8 cellular contexts compared by ENCODE assay signal in genomic region chr15:81274932-81275341, GRCh38. TPM values are rescaled to one million over a fixed set of nuclear protein-coding genes. Genes with fewer than 3 reads are reported as not detected.
A peak's percentile ranks its signal among the peaks of the same experiment; 100 is the strongest.
DNase-seq lines count a peak whose midpoint lies in the region; ATAC-seq and TF ChIP-seq lines count a peak whose summit lies in the region.

No MANE protein-coding gene starts in this region.

- peaks cover 24% of the 10 kb centered on the region for H3K9me3 ChIP-seq in endodermal cell (ENCODE audit: control insufficient read depth, low read length)

- H3K36me3 Mint-ChIP-seq in CD14-positive monocyte (peaks cover 3% of the 10 kb centered on the region in 2 donors), endodermal cell (ENCODE audit: low read depth) (no peaks in the 10 kb centered on the region)

- intact Hi-C loops in CD14-positive monocyte (cut with micrococcal nuclease): loop anchor here (2.0 to 5.0 kb wide), 3 partner anchors 47 to 126 kb away; partner anchors contain the start of gene STARD5 (in 1 of the 2)

- no peaks in the 10 kb centered on the region for H3K27me3 Mint-ChIP-seq in CD14-positive monocyte (ENCODE audit: low read depth in 3 of 3)
- H3K27me3 Mint-ChIP-seq in endodermal cell (ENCODE audit: insufficient read depth): peaks cover 5% of the 10 kb centered on the region

- DNase-seq in CD14-positive monocyte (ENCODE audit: low spot score): peak; percentile 81
- DNase-seq in NCI-H82 treated with DMSO at 0.1 percent for 48 hours (lab: John Stamatoyannopoulos, UW; ENCODE audit: unreplicated experiment): peak; percentile 58
- DNase-seq in activated CD8-positive, alpha-beta memory T cell treated with anti-CD3 and anti-CD28 coated beads for 1 hour (ENCODE audit: extremely low read depth in 1 of 2, low read depth in 1 of 2): peak; percentile 71 to 78
- peak; percentile 91 for DNase-seq in endodermal cell
- peak; percentile 74 for DNase-seq in midbrain (lab: John Stamatoyannopoulos, UW)
- DNase-seq in stimulated activated CD8-positive, alpha-beta memory T cell treated with anti-CD3 and anti-CD28 coated beads, Interleukin-4, amount 100 ng/mL, for 4 hours (ENCODE audit: low read depth in 2 of 2, low spot score in 1 of 2): peak; percentile 53 to 80

- H3K4me1 Mint-ChIP-seq in CD14-positive monocyte (peaks cover 6% of the 10 kb centered on the region), endodermal cell (peaks cover 9% of the 10 kb centered on the region)

- WGBS in endodermal cell (ENCODE audit: insufficient coverage in 1 of 2, insufficient read length in 1 of 2), 2 experiments: 8 to 11% methylated on average over 5 to 9 of the region's 9 CpGs

- no peaks in the 10 kb centered on the region for H3K27me3 ChIP-seq in endodermal cell (ENCODE audit: control insufficient read depth, insufficient read depth, low read length, poor library complexity, severe bottlenecking)

- no peak overlapping the region for H3K4me3 Mint-ChIP-seq in CD14-positive monocyte
- no peak overlapping the region for H3K4me3 Mint-ChIP-seq in endodermal cell

- no peaks in the 10 kb centered on the region for H3K36me3 ChIP-seq in endodermal cell (ENCODE audit: control insufficient read depth, insufficient read depth, low read length)

- ATAC-seq in GM19351 (IDR thresholded peaks at IDR 0.05; ENCODE audit: unreplicated experiment): peak; percentile 94
- peak; percentile 89 for ATAC-seq in HG03460 (IDR thresholded peaks at IDR 0.05; ENCODE audit: unreplicated experiment)

- H3K9me3 Mint-ChIP-seq in CD14-positive monocyte (peaks cover 7 to 13% (median 9%) of the 10 kb centered on the region in 7 donors), endodermal cell (peaks cover 22% of the 10 kb centered on the region)

- TF ChIP-seq CTCF in CD14-positive monocyte (IDR thresholded peaks at IDR 0.05) (peak; percentile 71), endodermal cell (conservative IDR thresholded peaks at IDR 0.05) (peak; percentile 88)

- no peak overlapping the region for H3K4me3 ChIP-seq in endodermal cell (ENCODE audit: low read length)

- H3K4me1 ChIP-seq in endodermal cell (ENCODE audit: control insufficient read depth, insufficient read depth, low read length): no peaks in the 10 kb centered on the region

- H3K27ac Mint-ChIP-seq in CD14-positive monocyte (peak overlapping the region in 1 of 7 donors; percentile 17), endodermal cell (peak overlapping the region; percentile 23)

- H3K27ac ChIP-seq in endodermal cell (ENCODE audit: low read depth, low read length): no peak overlapping the region

- H3K9ac ChIP-seq in endodermal cell (ENCODE audit: extremely low read depth, low read length, poor library complexity, severe bottlenecking): no peak overlapping the region

RNA-seq across cellular contexts. Expression of gene STARD5, which starts 49.0 kb away (rescaled TPM):
- polyA plus RNA-seq in CD14-positive monocyte: 1 to 10 TPM; 1.5 to 2.5 TPM
- total RNA-seq in endodermal cell: 1 to 10 TPM; 2.0 to 5.4 TPM
- polyA plus RNA-seq in endodermal cell (2013, experiment 1 of 2): 5.0 TPM
- 5.5 TPM for polyA plus RNA-seq in endodermal cell (2013, experiment 2 of 2)
